ENCODE assay signal across 8 cellular contexts in genomic region chr18:35042389-35043066, GRCh38. TPM values are rescaled to one million over a fixed set of nuclear protein-coding genes. Genes with fewer than 3 reads are reported as not detected.
DNase-seq lines count a peak whose midpoint lies in the region; ATAC-seq, FAIRE-seq and TF ChIP-seq lines count a peak whose summit lies in the region.

No MANE protein-coding gene starts in this region.

- no peak for TF ChIP-seq POLR2A in A549 (IDR thresholded peaks at IDR 0.05; ENCODE audit: low read length)

- H3K4me2 ChIP-seq in A549 (peak overlapping the region; percentile 97), smooth muscle cell (peak overlapping the region; percentile 94)

- H3K27me3 ChIP-seq in left ventricle myocardium inferior (ENCODE audit: low read depth): no peaks in the 10 kb centered on the region
- no peaks in the 10 kb centered on the region for H3K27me3 ChIP-seq in smooth muscle cell (ENCODE audit: low read depth)

- TF ChIP-seq EP300 in A549 (IDR thresholded peaks at IDR 0.05): no peak

- CTCF ChIA-PET in A549 (lab: Yijun Ruan, JAX) (no interaction called here), WTC11 (lab: Charles Lee) (interaction anchor here (0.7 to 2.8 kb wide), 5 partner anchors 8 to 84 kb away, joined by 3 to 18 read pairs (median 4); no protein-coding TSS in a partner anchor)

- ATAC-seq in A549: no peak
- no peak for ATAC-seq in WTC11
- ATAC-seq in HG02623 (IDR thresholded peaks at IDR 0.05; ENCODE audit: unreplicated experiment): no peak
- no peak for ATAC-seq in HG03469 (IDR thresholded peaks at IDR 0.05; ENCODE audit: unreplicated experiment)
- ATAC-seq in HG02973 (IDR thresholded peaks at IDR 0.05; ENCODE audit: unreplicated experiment): no peak

- H3F3A ChIP-seq in smooth muscle cell (ENCODE audit: low read depth): peaks cover 5% of the 10 kb centered on the region

- no peak overlapping the region; a peak in 1 of 6 replicates for H3K27ac ChIP-seq in A549
- peak overlapping the region; percentile 93 for H3K27ac ChIP-seq in left ventricle myocardium inferior (replicated peaks)
- H3K27ac ChIP-seq in smooth muscle cell (ENCODE audit: low read depth): no peak overlapping the region

- no peaks in the 10 kb centered on the region for H3K36me3 Mint-ChIP-seq in WTC11

- H3K4me1 Mint-ChIP-seq in WTC11: peaks cover 53% of the 10 kb centered on the region

- no peaks in the 10 kb centered on the region for H3K9me3 ChIP-seq in A549
- H3K9me3 ChIP-seq in left ventricle myocardium inferior (replicated peaks): no peaks in the 10 kb centered on the region
- H3K9me3 ChIP-seq in smooth muscle cell (replicated peaks; ENCODE audit: low read depth): no peaks in the 10 kb centered on the region

- no peak overlapping the region for H3K9ac ChIP-seq in smooth muscle cell (ENCODE audit: low read depth)

- H3K79me2 ChIP-seq in smooth muscle cell (ENCODE audit: low read depth): peaks cover 4% of the 10 kb centered on the region

- H3K4me3 ChIP-seq in A549: peak overlapping the region; percentile 72
- peak overlapping the region; percentile 89 for H3K4me3 ChIP-seq in left ventricle myocardium inferior
- H3K4me3 ChIP-seq in smooth muscle cell: peak overlapping the region; percentile 83

- no peak overlapping the region for H2AFZ ChIP-seq in smooth muscle cell (ENCODE audit: low read depth)

- FAIRE-seq in A549 (lab: Jason Lieb, UNC) (no peak), GM19239 (lab: Jason Lieb, UNC) (peak; percentile 82)

- no peaks in the 10 kb centered on the region for H4K20me1 ChIP-seq in smooth muscle cell (ENCODE audit: low read depth)

- TF ChIP-seq RAD21 in A549 (conservative IDR thresholded peaks at IDR 0.05 in 1 of 2, IDR thresholded peaks at IDR 0.05 in 1 of 2): no peak

- no peaks in the 10 kb centered on the region; the same call in 1 of the 2 replicates for H3K27me3 Mint-ChIP-seq in WTC11 (ENCODE audit: low read depth)

- no peak overlapping the region for H3K27ac Mint-ChIP-seq in WTC11

- no peak for DNase-seq in A549 (ENCODE audit: low read depth in 1 of 2, low spot score in 1 of 2)
- no peak for DNase-seq in GM19239 (ENCODE audit: insufficient read length, low spot score)
- no peak for DNase-seq in WTC11 (ENCODE audit: low spot score)
- no peak for DNase-seq in left ventricle myocardium inferior
- DNase-seq in smooth muscle cell (lab: John Stamatoyannopoulos, UW; ENCODE audit: unreplicated experiment): no peak

- H3K36me3 ChIP-seq in left ventricle myocardium inferior (no peaks in the 10 kb centered on the region), smooth muscle cell (ENCODE audit: low read depth) (no peaks in the 10 kb centered on the region)

- TF ChIP-seq CTCF in A549 (IDR thresholded peaks at IDR 0.05) (no peak), WTC11 (IDR thresholded peaks at IDR 0.05) (no peak), left ventricle myocardium inferior (IDR thresholded peaks at IDR 0.05; ENCODE audit: borderline replicate concordance) (no peak), smooth muscle cell (IDR thresholded peaks at IDR 0.05; ENCODE audit: borderline replicate concordance, insufficient read depth, poor library complexity, severe bottlenecking) (no peak)

- intact Hi-C loops in left ventricle myocardium inferior (cut with micrococcal nuclease): no loop called here

- H3K4me3 Mint-ChIP-seq in WTC11: peak overlapping the region; percentile 95

- 61% methylated on average over 5 of the region's 5 CpGs for WGBS in A549 (ENCODE audit: missing lambda C conversion rate)
- WGBS in smooth muscle cell (ENCODE audit: low lambda C conversion rate): 55% methylated on average over 5 of the region's 5 CpGs

- POLR2A ChIA-PET in A549 (lab: Yijun Ruan, JAX) (interaction anchor here (0.7 kb wide), 1 partner anchor 31 kb away, joined by 3 read pairs; no protein-coding TSS in a partner anchor), WTC11 (lab: Charles Lee) (interaction anchor here (1.4 kb wide), 1 partner anchor 16 kb away, joined by 3 read pairs; no protein-coding TSS in a partner anchor)

- peaks cover 33% of the 10 kb centered on the region for H3K4me1 ChIP-seq in A549
- H3K4me1 ChIP-seq in left ventricle myocardium inferior: peaks cover 71% of the 10 kb centered on the region
- H3K4me1 ChIP-seq in smooth muscle cell (ENCODE audit: low read depth): peaks cover 20% of the 10 kb centered on the region

- H3K9me3 Mint-ChIP-seq in WTC11: no peaks in the 10 kb centered on the region

TF ChIP-seq in A549, 52 proteins besides CTCF, POLR2A, EP300 and RAD21:
- TF ChIP-seq HDAC2 (IDR thresholded peaks at IDR 0.05): no peak
- TF ChIP-seq CHD4 (IDR thresholded peaks at IDR 0.05; ENCODE audit: borderline replicate concordance): no peak
- no peak for TF ChIP-seq JUNB (IDR thresholded peaks at IDR 0.05)
- TF ChIP-seq ESRRA (IDR thresholded peaks at IDR 0.05; ENCODE audit: borderline replicate concordance, low read length): no peak
- no peak for TF ChIP-seq NPAS2 (CRISPR knock-in tag; IDR thresholded peaks at IDR 0.05; ENCODE audit: borderline replicate concordance)
- TF ChIP-seq GATA3 (IDR thresholded peaks at IDR 0.05; ENCODE audit: borderline replicate concordance): no peak
- no peak for TF ChIP-seq CHD2 (IDR thresholded peaks at IDR 0.05; ENCODE audit: low read length, partially characterized antibody)
- no peak for TF ChIP-seq SREBF2 (IDR thresholded peaks at IDR 0.05)
- TF ChIP-seq POLR2AphosphoS2 (conservative IDR thresholded peaks at IDR 0.05; ENCODE audit: low read length): no peak
- TF ChIP-seq BHLHE40 (IDR thresholded peaks at IDR 0.05; ENCODE audit: low read depth, low read length): no peak
- TF ChIP-seq JUN (IDR thresholded peaks at IDR 0.05): no peak
- no peak for TF ChIP-seq MAX (IDR thresholded peaks at IDR 0.05)
- no peak for TF ChIP-seq FOXS1 (CRISPR knock-in tag; IDR thresholded peaks at IDR 0.05)

TF ChIP-seq in WTC11, 78 proteins besides CTCF, POLR2A, EP300 and RAD21:
- no peak for TF ChIP-seq PREB (CRISPR knock-in tag; IDR thresholded peaks at IDR 0.05; ENCODE audit: borderline replicate concordance)
- TF ChIP-seq SMAD4 (CRISPR knock-in tag; IDR thresholded peaks at IDR 0.05): no peak
- TF ChIP-seq TEAD4 (CRISPR knock-in tag; IDR thresholded peaks at IDR 0.05): no peak
TF ChIP-seq in WTC11: peak in this region for 0.

RNA-seq across cellular contexts. Expression of gene MAPRE2, which starts 1.3 kb away (rescaled TPM):
- 46.3 and 59.1 TPM in 2 replicates for polyA plus RNA-seq in A549 (2011; rRNA removed)
- polyA plus RNA-seq in A549 (2012; cell fraction: cytosol; rRNA removed): 15.7 and 16.9 TPM in 2 replicates
- polyA plus RNA-seq in A549 (2012; cell fraction: nucleus; rRNA removed): 8.8 and 12.0 TPM in 2 replicates
- 11.2 to 11.4 TPM (median 11.3 TPM) in 3 replicates for polyA plus RNA-seq in A549 (2017; fragmentation: RNase III; extraction: RNeasy Plus Mini Kit Qiagen cat#74134 plus additional on column Dnase treatment)
- polyA minus RNA-seq in A549 (2011; rRNA and poly(A)+ RNA removed): 34.2 and 39.8 TPM in 2 replicates
- total RNA-seq in WTC11 (2021): 20.4 to 21.2 TPM (median 20.8 TPM) in 3 replicates
- total RNA-seq in left ventricle myocardium inferior: 120 TPM
- total RNA-seq in smooth muscle cell: 21.8 and 24.9 TPM in 2 replicates
- 10.5 and 11.2 TPM in 2 replicates for polyA plus RNA-seq in smooth muscle cell
